In genomic region chr6:159852877-159853276, GRCh38 we compare ENCODE assay signal across 7 cellular contexts. TPM values are rescaled to one million over a fixed set of nuclear protein-coding genes. Genes with fewer than 3 reads are reported as not detected.
DNase-seq lines count a peak whose midpoint lies in the region; ATAC-seq and TF ChIP-seq lines count a peak whose summit lies in the region.

No MANE protein-coding gene starts in this region.

- H3K36me3 Mint-ChIP-seq in nephron (ENCODE audit: low read depth): no peaks in the 10 kb centered on the region
- H3K36me3 Mint-ChIP-seq in stimulated activated memory B cell treated with anti-CD40 and anti-IgM and Interleukin-4, amounts not matched to agents 10 μg/mL and 1 μg/mL and 100 μg/mL, for 72 hours: no peaks in the 10 kb centered on the region

- no peak overlapping the region for H3K27ac Mint-ChIP-seq in nephron
- H3K27ac Mint-ChIP-seq in stimulated activated memory B cell treated with anti-CD40 and anti-IgM and Interleukin-4, amounts not matched to agents 10 μg/mL and 1 μg/mL and 100 μg/mL, for 72 hours: no peak overlapping the region

- H3K4me3 ChIP-seq in DOHH2 (ENCODE audit: low read length): no peak overlapping the region

- H3F3A ChIP-seq in DOHH2 (ENCODE audit: control insufficient read depth, insufficient read depth): no peaks in the 10 kb centered on the region

- 0 out of 2 replicates have a peak, but pooled peaks cover 3% of the 10 kb centered on the region for H3K27me3 ChIP-seq in DOHH2 (ENCODE audit: control insufficient read depth, low read length)

- H4K20me1 ChIP-seq in DOHH2 (ENCODE audit: control insufficient read depth, insufficient read depth, low read depth, low read length): no peaks in the 10 kb centered on the region

- no peak overlapping the region for H3K4me3 Mint-ChIP-seq in nephron
- no peak overlapping the region for H3K4me3 Mint-ChIP-seq in stimulated activated memory B cell treated with anti-CD40 and anti-IgM and Interleukin-4, amounts not matched to agents 10 μg/mL and 1 μg/mL and 100 μg/mL, for 72 hours

- no peak for ATAC-seq in stimulated activated memory B cell treated with anti-CD40 and anti-IgM and Interleukin-4, amounts not matched to agents 10 μg/mL and 1 μg/mL and 100 μg/mL, for 72 hours
- ATAC-seq in GM21717 (IDR thresholded peaks at IDR 0.05; ENCODE audit: unreplicated experiment): no peak

- H3K9me3 Mint-ChIP-seq in nephron: peaks cover 17% of the 10 kb centered on the region
- H3K9me3 Mint-ChIP-seq in stimulated activated memory B cell treated with anti-CD40 and anti-IgM and Interleukin-4, amounts not matched to agents 10 μg/mL and 1 μg/mL and 100 μg/mL, for 72 hours: peaks cover 15% of the 10 kb centered on the region

- H3K27me3 Mint-ChIP-seq in nephron (ENCODE audit: low read depth): peaks cover 2% of the 10 kb centered on the region
- H3K27me3 Mint-ChIP-seq in stimulated activated memory B cell treated with anti-CD40 and anti-IgM and Interleukin-4, amounts not matched to agents 10 μg/mL and 1 μg/mL and 100 μg/mL, for 72 hours: peaks cover 28% of the 10 kb centered on the region

- no peak overlapping the region for H3K4me2 ChIP-seq in DOHH2 (ENCODE audit: low read length)

- TF ChIP-seq CTCF in DOHH2 (IDR thresholded peaks at IDR 0.05; ENCODE audit: low read depth, low read length, poor library complexity, severe bottlenecking): peak; percentile 51
- peak in 2 of 3 experiments; percentile 3 to 25 for TF ChIP-seq CTCF in nephron (IDR thresholded peaks at IDR 0.05; ENCODE audit: unreplicated experiment in 3 of 3)

- no peaks in the 10 kb centered on the region for H3K36me3 ChIP-seq in DOHH2 (ENCODE audit: control insufficient read depth, low read length)

- peak; percentile 12 for DNase-seq in HT-29 (ENCODE audit: low spot score)
- DNase-seq in amniotic epithelial cell (ENCODE audit: low read depth): peak; percentile 16
- no peak for DNase-seq in NCI-H1048 (lab: John Stamatoyannopoulos, UW)

- H3K4me1 Mint-ChIP-seq in nephron: peaks cover 9% of the 10 kb centered on the region
- H3K4me1 Mint-ChIP-seq in stimulated activated memory B cell treated with anti-CD40 and anti-IgM and Interleukin-4, amounts not matched to agents 10 μg/mL and 1 μg/mL and 100 μg/mL, for 72 hours: no peaks in the 10 kb centered on the region

- peaks cover 3% of the 10 kb centered on the region; the same call in 1 of the 2 replicates for H3K9me3 ChIP-seq in DOHH2 (ENCODE audit: control insufficient read depth, insufficient read depth, low read length)

- H3K9me2 ChIP-seq in DOHH2 (replicated peaks; ENCODE audit: control insufficient read depth, low read length): no peaks in the 10 kb centered on the region

- no peak overlapping the region for H3K27ac ChIP-seq in DOHH2 (ENCODE audit: low read depth, low read length)

- no peaks in the 10 kb centered on the region for H3K4me1 ChIP-seq in DOHH2 (ENCODE audit: control insufficient read depth, low read length)

- no peaks in the 10 kb centered on the region for H3K79me2 ChIP-seq in DOHH2 (ENCODE audit: control insufficient read depth, low read length)

RNA-seq across cellular contexts. Expression of gene MAS1, which starts 37.9 kb away (rescaled TPM):
- total RNA-seq in HT-29 (2014; rRNA removed; shearing (Covaris generic)): not detected in 2 replicates

RNA-seq across cellular contexts. Expression of gene PNLDC1, which starts 52.8 kb away (rescaled TPM):
- total RNA-seq in HT-29 (2014; rRNA removed; shearing (Covaris generic)): not detected in 2 replicates
